In genomic region chr20:61860588-61860987, GRCh38 we compare ENCODE assay signal across 17 cellular contexts.
DNase-seq lines count a peak whose midpoint lies in the region; ATAC-seq, FAIRE-seq and TF ChIP-seq lines count a peak whose summit lies in the region.
"Had no signal": no experiment of that assay in that cellular context is flagged by ENCODE, and none has a peak within 500 bp of the region (broad histone marks: within the 10 kb centered on the region; RNA-seq: fewer than 3 reads in every experiment).

No MANE protein-coding gene starts in this region.

- no peak for TF ChIP-seq RAD21 in HepG2 (CRISPR knock-in tag; IDR thresholded peaks at IDR 0.05)

- no peaks in the 10 kb centered on the region for H3K36me3 Mint-ChIP-seq in activated naive CD4-positive, alpha-beta T cell treated with anti-CD3 and anti-CD28 coated beads, Interleukin-2, amount 50 U/mL, for 72 hours

- in situ Hi-C loops in HepG2 (cut with HindIII; ENCODE audit: extremely low pct_ligation_motif_present, low pct_unique_long_range_greater_than_20kb), result no loop called here

- intact Hi-C loops in HepG2 (cut with micrococcal nuclease; ENCODE audit: unreplicated experiment) (no loop called here), right lobe of liver (cut with DNase I) (no loop called here)

- H3K27ac Mint-ChIP-seq in activated naive CD4-positive, alpha-beta T cell treated with anti-CD3 and anti-CD28 coated beads, Interleukin-2, amount 50 U/mL, for 72 hours, result no peak overlapping the region

- no peaks in the 10 kb centered on the region for H3K79me2 ChIP-seq in HepG2 (ENCODE audit: insufficient read depth, low read length)
- no peaks in the 10 kb centered on the region for H3K79me2 ChIP-seq in keratinocyte (ENCODE audit: control insufficient read depth, insufficient read depth, low read length)

- peaks cover 5% of the 10 kb centered on the region; the same call in 1 of the 2 replicates for H3K9me3 ChIP-seq in HepG2 (ENCODE audit: low read length)
- H3K9me3 ChIP-seq in right lobe of liver, result no peaks in the 10 kb centered on the region
- H3K9me3 ChIP-seq in keratinocyte (ENCODE audit: control insufficient read depth, low read depth, low read length), result no peaks in the 10 kb centered on the region
- H3K9me3 ChIP-seq: BE2C had no signal

- H3K27me3 ChIP-seq in HepG2 (ENCODE audit: control insufficient read depth in 1 of 2, insufficient read depth in 2 of 2, low read length in 2 of 2), result peaks cover 25 to 88% of the 10 kb centered on the region in 2 experiments
- H3K27me3 ChIP-seq in right lobe of liver, result no peaks in the 10 kb centered on the region
- peaks cover 6% of the 10 kb centered on the region for H3K27me3 ChIP-seq in keratinocyte (ENCODE audit: control insufficient read depth, extremely low read depth, insufficient read depth, low read length)
- H3K27me3 ChIP-seq: BE2C had no signal

- no peak for TF ChIP-seq POLR2A in HepG2 (IDR thresholded peaks at IDR 0.05; ENCODE audit: insufficient read depth in 1 of 2, low read depth in 2 of 2, low read length in 2 of 2)
- no peak for TF ChIP-seq POLR2A in right lobe of liver (IDR thresholded peaks at IDR 0.05)

- H3K36me3 ChIP-seq in HepG2 (replicated peaks in 1 of 2; ENCODE audit: control insufficient read depth in 1 of 2, insufficient read depth in 2 of 2, low read length in 2 of 2), result no peaks in the 10 kb centered on the region
- no peaks in the 10 kb centered on the region for H3K36me3 ChIP-seq in right lobe of liver
- H3K36me3 ChIP-seq in keratinocyte (ENCODE audit: control insufficient read depth in 2 of 2, extremely low read depth in 1 of 2, insufficient read depth in 2 of 2, low read length in 2 of 2), result no peaks in the 10 kb centered on the region
- H3K36me3 ChIP-seq: BE2C had no signal

- no peak for DNase-seq in HepG2 (ENCODE audit: low spot score)
- DNase-seq in right lobe of liver, result no peak
- no peak for DNase-seq in LNCaP clone FGC (ENCODE audit: low read depth)
- no peak for DNase-seq in keratinocyte (ENCODE audit: low read depth, low spot score)
- no peak for DNase-seq in activated naive CD4-positive, alpha-beta T cell treated with anti-CD3 and anti-CD28 coated beads, Interleukin-2, amount 50 U/mL, for 16 hours
- no peak for DNase-seq in activated naive CD4-positive, alpha-beta T cell treated with anti-CD3 and anti-CD28 coated beads, Interleukin-2, amount 50 U/mL, for 72 hours (ENCODE audit: low spot score in 2 of 2)
- DNase-seq: ACHN, BE2C, Calu3, DMS79, GOT3, HCEC 1CT, IMR-90, KBM-7 had no signal

- H3K4me2 ChIP-seq in HepG2 (ENCODE audit: low read depth, low read length) (no peak overlapping the region), keratinocyte (ENCODE audit: control insufficient read depth, extremely low read depth, insufficient read depth, low read depth, low read length) (no peak overlapping the region)

- H3K4me1 ChIP-seq in HepG2 (ENCODE audit: insufficient read depth, low read length) (no peaks in the 10 kb centered on the region), right lobe of liver (no peaks in the 10 kb centered on the region), keratinocyte (ENCODE audit: control insufficient read depth, extremely low read depth, insufficient read depth, low read length) (no peaks in the 10 kb centered on the region)
- H3K4me1 ChIP-seq: BE2C had no signal

- BruUV-seq in HepG2 (replicated peaks; lab: Mats Ljungman, UMichigan), result no TSS peak

- no peaks in the 10 kb centered on the region for H4K20me1 ChIP-seq in HepG2 (ENCODE audit: insufficient read depth, low read length)
- H4K20me1 ChIP-seq in keratinocyte (ENCODE audit: control insufficient read depth, extremely low read depth, insufficient read depth, low read length), result no peaks in the 10 kb centered on the region

- 0% methylated on average over 2 of the region's 3 CpGs for WGBS in HepG2 (ENCODE audit: low lambda C conversion rate)
- 17% methylated on average over 2 of the region's 3 CpGs for WGBS in right lobe of liver (ENCODE audit: insufficient coverage, low coverage, low lambda C conversion rate, missing lambda C conversion rate)

- no peak for FAIRE-seq in HepG2 (lab: Jason Lieb, UNC)
- no peak for FAIRE-seq in keratinocyte (lab: Jason Lieb, UNC)
- FAIRE-seq: GM12878 had no signal

- TF ChIP-seq CTCF in HepG2 (CRISPR knock-in tag; IDR thresholded peaks at IDR 0.05), result peak; percentile 19; the same call in 1 of the 2 replicates
- TF ChIP-seq CTCF in right lobe of liver (IDR thresholded peaks at IDR 0.05), result no peak
- TF ChIP-seq CTCF in LNCaP clone FGC (IDR thresholded peaks at IDR 0.05; ENCODE audit: control insufficient read depth, extremely low read depth, insufficient read depth), result 0 out of 2 replicates have a peak, but pooled peaks have one; percentile 2
- TF ChIP-seq CTCF in keratinocyte (optimal IDR thresholded peaks at IDR 0.05 in 1 of 3, IDR thresholded peaks at IDR 0.05 in 1 of 3, conservative IDR thresholded peaks at IDR 0.05 in 1 of 3; ENCODE audit: extremely low read depth in 1 of 3, insufficient read depth in 2 of 3, low read length in 3 of 3), result peak in 2 of 3 experiments; percentile 13 to 32

- TF ChIP-seq EP300 in HepG2 (IDR thresholded peaks at IDR 0.05; ENCODE audit: low read depth in 2 of 2, low read length in 2 of 2) (no peak), HepG2 (CRISPR knock-in tag; IDR thresholded peaks at IDR 0.05; ENCODE audit: borderline replicate concordance) (no peak)

- no peak overlapping the region for H3K4me3 ChIP-seq in HepG2 (replicated peaks in 1 of 3; ENCODE audit: insufficient read depth in 1 of 3, low read depth in 2 of 3, low read length in 3 of 3)
- H3K4me3 ChIP-seq in right lobe of liver, result no peak overlapping the region
- no peak overlapping the region for H3K4me3 ChIP-seq in LNCaP clone FGC (ENCODE audit: low read depth, low read length)
- H3K4me3 ChIP-seq in keratinocyte (ENCODE audit: control insufficient read depth in 2 of 3, extremely low read depth in 1 of 3, insufficient read depth in 2 of 3, low read depth in 1 of 3, low read length in 3 of 3), result no peak overlapping the region
- H3K4me3 ChIP-seq: GM12878 had no signal

- ATAC-seq in HepG2, result peak; percentile 21; the same call in 2 of the 3 replicates
- ATAC-seq in right lobe of liver, result no peak
- ATAC-seq in GM21367 (IDR thresholded peaks at IDR 0.05; ENCODE audit: unreplicated experiment), result no peak
- ATAC-seq in GM18498 (IDR thresholded peaks at IDR 0.05; ENCODE audit: unreplicated experiment), result no peak
- no peak for ATAC-seq in activated naive CD4-positive, alpha-beta T cell treated with anti-CD3 and anti-CD28 coated beads, Interleukin-2, amount 50 U/mL, for 72 hours
- ATAC-seq: GM12878 had no signal

- CTCF ChIA-PET in HepG2 (lab: Yijun Ruan, JAX; ENCODE audit: low intra/inter-chr PET ratio, low total read pairs), result no interaction called here

- no peak overlapping the region for H3K9ac ChIP-seq in HepG2 (ENCODE audit: insufficient read depth, low read depth, low read length)
- H3K9ac ChIP-seq in keratinocyte (ENCODE audit: control insufficient read depth, extremely low read depth, insufficient read depth, low read length), result no peak overlapping the region

- H3K27ac ChIP-seq in HepG2 (ENCODE audit: extremely low read length, insufficient read depth, low read length), result no peak overlapping the region
- H3K27ac ChIP-seq in right lobe of liver, result no peak overlapping the region
- no peak overlapping the region for H3K27ac ChIP-seq in keratinocyte (ENCODE audit: control insufficient read depth, insufficient read depth, low read length)

- H3K9me3 Mint-ChIP-seq in activated naive CD4-positive, alpha-beta T cell treated with anti-CD3 and anti-CD28 coated beads, Interleukin-2, amount 50 U/mL, for 72 hours, result peaks cover 7% of the 10 kb centered on the region in 2 donors

- POLR2A ChIA-PET in HepG2 (lab: Yijun Ruan, JAX), result no interaction called here

- H2AFZ ChIP-seq in HepG2 (ENCODE audit: low read length), result no peak overlapping the region
- no peak overlapping the region for H2AFZ ChIP-seq in keratinocyte (ENCODE audit: control insufficient read depth, low read length)

- dilution Hi-C loops in keratinocyte (cut with MboI; ENCODE audit: extremely low pct_ligation_motif_present, low sequenced_read_pairs), result no loop called here

- no peaks in the 10 kb centered on the region for H3K9me1 ChIP-seq in keratinocyte (ENCODE audit: control insufficient read depth, extremely low read depth, insufficient read depth, low read length)

TF ChIP-seq in HepG2, 621 proteins besides CTCF, POLR2A, EP300 and RAD21:
- TF ChIP-seq STAG1 (CRISPR knock-in tag; IDR thresholded peaks at IDR 0.05) (peak; percentile 32; the same call in 1 of the 2 replicates), ZNF781 (CRISPR knock-in tag; IDR thresholded peaks at IDR 0.05; ENCODE audit: borderline replicate concordance, not compliant biosample characterization) (no peak), ATF6 (CRISPR knock-in tag; conservative IDR thresholded peaks at IDR 0.05) (no peak), PLSCR1 (CRISPR knock-in tag; IDR thresholded peaks at IDR 0.05; ENCODE audit: borderline replicate concordance) (no peak)
TF ChIP-seq in HepG2: peak in this region for 1.

Comparison
In these comparisons a context has a peak if more than half of its experiments do, and no peak if none do; other contexts are left out.
1. CTCF ChIP-seq: peak in HepG2 (single experiment), LNCaP clone FGC (single experiment) and keratinocyte (2 of 3); none in right lobe of liver (0 of 4).